In genomic region chr1:32755098-32755809, GRCh38 we compare ENCODE assay signal across 10 cellular contexts. TPM values are rescaled to one million over a fixed set of nuclear protein-coding genes. Genes with fewer than 3 reads are reported as not detected.
DNase-seq lines count a peak whose midpoint lies in the region; ATAC-seq, FAIRE-seq and TF ChIP-seq lines count a peak whose summit lies in the region.
"Had no signal": no experiment of that assay in that cellular context is flagged by ENCODE, and none has a peak within 500 bp of the region (broad histone marks: within the 10 kb centered on the region; RNA-seq: fewer than 3 reads in every experiment).

No MANE protein-coding gene starts in this region.

- H3K27ac ChIP-seq in cardiac muscle cell (no peak overlapping the region), endodermal cell (ENCODE audit: low read depth, low read length) (peak overlapping the region; percentile 45), muscle layer of duodenum (ENCODE audit: low read length) (peak overlapping the region; percentile 45), urinary bladder (ENCODE audit: low read depth) (peak overlapping the region; percentile 65)

- no peak for TF ChIP-seq POLR2A in GM12892 (IDR thresholded peaks at IDR 0.05; ENCODE audit: low read depth, low read length)

- ATAC-seq in left ventricle myocardium superior = no peak
- no peak for ATAC-seq in HG02798 (IDR thresholded peaks at IDR 0.05; ENCODE audit: poor library complexity, unreplicated experiment)

- TF ChIP-seq CTCF in cardiac muscle cell (IDR thresholded peaks at IDR 0.05; ENCODE audit: low read depth, low read length) (no peak), endodermal cell (conservative IDR thresholded peaks at IDR 0.05) (no peak)

- peaks cover 17% of the 10 kb centered on the region for H3K27me3 ChIP-seq in cardiac muscle cell
- H3K27me3 ChIP-seq in endodermal cell (ENCODE audit: control insufficient read depth, insufficient read depth, low read length, poor library complexity, severe bottlenecking) = no peaks in the 10 kb centered on the region
- no peaks in the 10 kb centered on the region for H3K27me3 ChIP-seq in muscle layer of duodenum (ENCODE audit: low read depth, low read length)
- H3K27me3 ChIP-seq: MG63 had no signal

- no peaks in the 10 kb centered on the region for H3K9me3 Mint-ChIP-seq in endodermal cell
- H3K9me3 Mint-ChIP-seq: activated T-helper 17 cell treated with anti-CD3 and anti-CD28 coated beads, Interleukin-2, amount 50 U/mL, for 72 hours had no signal

- intact Hi-C loops in left ventricle myocardium superior (cut with micrococcal nuclease) = no loop called here

- no peak for FAIRE-seq in GM12892 (lab: Jason Lieb, UNC)
- FAIRE-seq in RCC 7860 (lab: Jason Lieb, UNC) = no peak

- peak overlapping the region; percentile 81 for H3K4me3 Mint-ChIP-seq in endodermal cell

- DNase-seq in cardiac muscle cell (ENCODE audit: low read depth in 1 of 2, low spot score in 1 of 2) (no peak), left ventricle myocardium superior (no peak), endodermal cell (no peak), GM12892 (ENCODE audit: insufficient read length) (no peak), RCC 7860 (ENCODE audit: low spot score) (no peak)
- DNase-seq: MG63 had no signal

- peak overlapping the region; percentile 86 for H3K27ac Mint-ChIP-seq in endodermal cell

- H3K36me3 Mint-ChIP-seq in endodermal cell (ENCODE audit: low read depth) = no peaks in the 10 kb centered on the region

- 24 to 70% methylated on average over 1 to 10 of the region's 10 CpGs for WGBS in endodermal cell (ENCODE audit: insufficient coverage in 1 of 2, insufficient read length in 1 of 2), 2 experiments
- WGBS in urinary bladder = 43% methylated on average over 10 of the region's 10 CpGs

- H3K36me3 ChIP-seq in cardiac muscle cell (no peaks in the 10 kb centered on the region), endodermal cell (ENCODE audit: control insufficient read depth, insufficient read depth, low read length) (no peaks in the 10 kb centered on the region), muscle layer of duodenum (ENCODE audit: control insufficient read depth in 1 of 2, insufficient read depth in 2 of 2, low read length in 2 of 2) (no peaks in the 10 kb centered on the region), urinary bladder (ENCODE audit: insufficient read depth) (no peaks in the 10 kb centered on the region)
- H3K36me3 ChIP-seq: MG63 had no signal

- H3K4me3 ChIP-seq in cardiac muscle cell (peak overlapping the region; percentile 74), endodermal cell (ENCODE audit: low read length) (peak overlapping the region; percentile 97), muscle layer of duodenum (ENCODE audit: low read depth in 1 of 2, low read length in 2 of 2) (peak overlapping the region in 1 of 2 donors; percentile 65), urinary bladder (ENCODE audit: low read depth, low read length) (peak overlapping the region; percentile 77)
- H3K4me3 ChIP-seq: MG63 had no signal

- H3K9me3 ChIP-seq in cardiac muscle cell (ENCODE audit: low read depth) = no peaks in the 10 kb centered on the region
- H3K9me3 ChIP-seq in endodermal cell (ENCODE audit: control insufficient read depth, low read length) = no peaks in the 10 kb centered on the region
- no peaks in the 10 kb centered on the region for H3K9me3 ChIP-seq in muscle layer of duodenum (ENCODE audit: control insufficient read depth in 1 of 2, low read length in 2 of 2)
- H3K9me3 ChIP-seq: MG63 had no signal

- no peaks in the 10 kb centered on the region for H3K27me3 Mint-ChIP-seq in endodermal cell (ENCODE audit: insufficient read depth)

- H3K4me1 ChIP-seq in cardiac muscle cell (ENCODE audit: low read depth) = peaks cover 32% of the 10 kb centered on the region
- H3K4me1 ChIP-seq in endodermal cell (ENCODE audit: control insufficient read depth, insufficient read depth, low read length) = peaks cover 25% of the 10 kb centered on the region
- peaks cover 7 to 8% of the 10 kb centered on the region in 2 donors for H3K4me1 ChIP-seq in muscle layer of duodenum (ENCODE audit: control insufficient read depth in 1 of 2, insufficient read depth in 2 of 2, low read length in 2 of 2)
- no peaks in the 10 kb centered on the region for H3K4me1 ChIP-seq in urinary bladder (ENCODE audit: insufficient read depth)

- H3K4me1 Mint-ChIP-seq in endodermal cell = peaks cover 49% of the 10 kb centered on the region

- peak overlapping the region; percentile 57 for H3K9ac ChIP-seq in endodermal cell (ENCODE audit: extremely low read depth, low read length, poor library complexity, severe bottlenecking)

RNA-seq across cellular contexts. Expression of gene SYNC, which starts 52.7 kb away (rescaled TPM):
- total RNA-seq in cardiac muscle cell = 2.5 and 4.5 TPM in 2 replicates
- polyA plus RNA-seq in cardiac muscle cell = 1.2 and 1.6 TPM in 2 replicates
- total RNA-seq in left ventricle myocardium superior = 12.2 TPM
- under 1 TPM in 1 of 2 donors, not detected in 1; 0.18 TPM for total RNA-seq in endodermal cell
- 0.32 TPM for polyA plus RNA-seq in endodermal cell (2013, experiment 1 of 2)
- polyA plus RNA-seq in endodermal cell (2013, experiment 2 of 2) = 0.37 TPM
- 22.4 TPM for total RNA-seq in urinary bladder
- polyA plus RNA-seq in urinary bladder = 13.3 TPM
- polyA plus RNA-seq in GM12892 (2012; ENCODE audit: missing spikeins) = not detected
- total RNA-seq: activated T-helper 17 cell treated with anti-CD3 and anti-CD28 coated beads, Interleukin-2, amount 50 U/mL, for 72 hours had no signal
